In genomic region chr5:84384604-84385575, GRCh38 we compare ENCODE assay signal across 8 cellular contexts. TPM values are rescaled to one million over a fixed set of nuclear protein-coding genes. Genes with fewer than 3 reads are reported as not detected.
A peak's percentile ranks its signal among the peaks of the same experiment; 100 is the strongest.
DNase-seq lines count a peak whose midpoint lies in the region; ATAC-seq, FAIRE-seq and TF ChIP-seq lines count a peak whose summit lies in the region.

Gene EDIL3 (minus strand): TSS chr5:84384880. CDS start chr5:84384374, 506 bp downstream.

- peaks cover 68% of the 10 kb centered on the region for H3K79me2 ChIP-seq in SK-N-SH (ENCODE audit: insufficient read depth)

- no peak for FAIRE-seq in HTR-8/SVneo (lab: Jason Lieb, UNC)

- H2AFZ ChIP-seq in SK-N-SH (ENCODE audit: low read depth): peak within 1 kb of the TSS; percentile 98

- no peak for TF ChIP-seq CTCF in HL-60 (IDR thresholded peaks at IDR 0.05; ENCODE audit: insufficient read depth, low read length)
- TF ChIP-seq CTCF in SK-N-SH (IDR thresholded peaks at IDR 0.05): no peak
- no peak for TF ChIP-seq CTCF in foreskin keratinocyte (conservative IDR thresholded peaks at IDR 0.05)
- no peak for TF ChIP-seq CTCF in neural crest cell (conservative IDR thresholded peaks at IDR 0.05)

- H3K27ac Mint-ChIP-seq in neural crest cell (ENCODE audit: unreplicated experiment): peak within 1 kb of the TSS; percentile 91

- H3K9me3 Mint-ChIP-seq in neural crest cell: no peaks in the 10 kb centered on the region

- H3K27me3 Mint-ChIP-seq in neural crest cell (ENCODE audit: low read depth): peaks cover 57% of the 10 kb centered on the region

- peak within 1 kb of the TSS; percentile 96 for H3K4me3 Mint-ChIP-seq in neural crest cell

- ATAC-seq in foreskin keratinocyte (peak; percentile 54), GM21528 (IDR thresholded peaks at IDR 0.05; ENCODE audit: low FRiP score, unreplicated experiment) (no peak), HG03025 (IDR thresholded peaks at IDR 0.05; ENCODE audit: low FRiP score, unreplicated experiment) (no peak)

- 0 out of 4 replicates have a peak, but pooled peaks of 1 of the 2 experiments have one; percentile 5 for TF ChIP-seq EP300 in SK-N-SH (IDR thresholded peaks at IDR 0.05; ENCODE audit: borderline replicate concordance in 1 of 2, low read depth in 1 of 2, low read length in 1 of 2)

- peak within 1 kb of the TSS; percentile 92 for H3K9ac ChIP-seq in SK-N-SH

- TF ChIP-seq RAD21 in SK-N-SH (IDR thresholded peaks at IDR 0.05; ENCODE audit: low read length): no peak

- H3K9me2 ChIP-seq in SK-N-SH: no peaks in the 10 kb centered on the region

- CTCF ChIA-PET in SK-N-SH (lab: Yijun Ruan, JAX): interaction anchor here (0.7 kb wide), 1 partner anchor 10 kb away, joined by 3 read pairs; no protein-coding TSS in a partner anchor

- 3% methylated on average over 22 of the region's 54 CpGs for WGBS in SK-N-SH (ENCODE audit: low lambda C conversion rate)

- peak within 1 kb of the TSS; percentile 64 for H3K4me3 ChIP-seq in HL-60 (replicated peaks; ENCODE audit: insufficient read depth, low read length)
- peak within 1 kb of the TSS; percentile 71 to 99 for H3K4me3 ChIP-seq in SK-N-SH (ENCODE audit: low read depth in 2 of 2, low read length in 1 of 2)

- H3K9me3 ChIP-seq in SK-N-SH: no peaks in the 10 kb centered on the region

- POLR2A ChIA-PET in SK-N-SH (lab: Yijun Ruan, JAX): no interaction called here

- H3K36me3 Mint-ChIP-seq in neural crest cell (ENCODE audit: low read depth): no peaks in the 10 kb centered on the region

- DNase-seq in HL-60 (ENCODE audit: low read depth in 1 of 2, low spot score in 1 of 2) (peak in 1 of 2 experiments; percentile 4), SK-N-SH (peak; percentile 62), foreskin keratinocyte (peak in 1 of 2 donors; percentile 4), neural crest cell (ENCODE audit: low read depth, low spot score) (peak; percentile 53), NCI-H2196 (lab: John Stamatoyannopoulos, UW; ENCODE audit: unreplicated experiment) (no peak), HTR-8/SVneo (ENCODE audit: insufficient read length, low spot score) (no peak)

- no peaks in the 10 kb centered on the region for H4K20me1 ChIP-seq in SK-N-SH (ENCODE audit: insufficient read depth)

- peaks cover 4 to 16% of the 10 kb centered on the region in 2 experiments; a peak in 3 of 4 replicates for H3K4me1 ChIP-seq in SK-N-SH (ENCODE audit: control insufficient read depth in 1 of 2, insufficient read depth in 2 of 2, low read depth in 1 of 2, low read length in 1 of 2)
- H3K4me1 ChIP-seq in foreskin keratinocyte: peaks cover 6% of the 10 kb centered on the region

- H3K27ac ChIP-seq in HL-60 (replicated peaks): no peak within 1 kb of the TSS
- peak within 1 kb of the TSS; percentile 81 to 89 for H3K27ac ChIP-seq in SK-N-SH (ENCODE audit: low read depth in 2 of 2, low read length in 1 of 2)
- H3K27ac ChIP-seq in foreskin keratinocyte: no peak within 1 kb of the TSS

- peaks cover 17% of the 10 kb centered on the region for H3F3A ChIP-seq in SK-N-SH (replicated peaks; ENCODE audit: insufficient read depth)

- H3K27me3 ChIP-seq in HL-60 (ENCODE audit: insufficient read depth, poor library complexity, severe bottlenecking): no peaks in the 10 kb centered on the region
- no peaks in the 10 kb centered on the region for H3K27me3 ChIP-seq in SK-N-SH (ENCODE audit: insufficient read depth)
- H3K27me3 ChIP-seq in foreskin keratinocyte: peaks cover 71% of the 10 kb centered on the region

- peaks cover 31% of the 10 kb centered on the region for H3K4me1 Mint-ChIP-seq in neural crest cell

- H3K4me2 ChIP-seq in SK-N-SH: peak within 1 kb of the TSS; percentile 96

- H3K36me3 ChIP-seq in SK-N-SH (replicated peaks in 1 of 2; ENCODE audit: control insufficient read depth in 1 of 2, insufficient read depth in 2 of 2, low read length in 1 of 2): peaks cover 1 to 16% of the 10 kb centered on the region in 2 experiments

TF ChIP-seq in SK-N-SH, 30 proteins besides CTCF, POLR2A, EP300 and RAD21:
- TF ChIP-seq IRF3 (IDR thresholded peaks at IDR 0.05; ENCODE audit: low read depth, low read length) (no peak), RFX5 (IDR thresholded peaks at IDR 0.05; ENCODE audit: low read length) (no peak), TCF12 (IDR thresholded peaks at IDR 0.05) (no peak), MAX (IDR thresholded peaks at IDR 0.05; ENCODE audit: low read depth) (0 out of 2 replicates have a peak, but pooled peaks have one; percentile 32)

RNA-seq across cellular contexts. Expression of gene EDIL3, which starts in this region (rescaled TPM):
- polyA plus RNA-seq in SK-N-SH (2012; rRNA removed) (51.5 and 82.9 TPM in 2 replicates), foreskin keratinocyte (0.02 TPM in 1 of 2 replicates, not detected in the other)
- 103 and 109 TPM in 2 replicates for polyA plus RNA-seq in SK-N-SH (2012; cell fraction: cytosol; rRNA removed)
- 27.9 and 72.1 TPM in 2 replicates for polyA plus RNA-seq in SK-N-SH (2012; cell fraction: nucleus; rRNA removed)
- total RNA-seq in foreskin keratinocyte (0.04 and 0.10 TPM in 2 replicates), neural crest cell (0.84 and 1.2 TPM in 2 replicates)

Comparison
In these comparisons a context has a peak if more than half of its experiments do, and no peak if none do; other contexts are left out.
1. RNA of gene EDIL3 (polyA plus RNA-seq): 27.9 to 109 TPM in SK-N-SH; 0.02 TPM in foreskin keratinocyte; every median in the first group is over 10 times any median in the second.
2. Peak in ATAC-seq in foreskin keratinocyte; RNA of the gene not detected or under 1 TPM.
3. DNase-seq: peak in SK-N-SH (single experiment) and neural crest cell (single experiment); none in NCI-H2196 (single experiment) and HTR-8/SVneo (single experiment).
4. H3K27ac ChIP-seq: peak in SK-N-SH (2 of 2); none in HL-60 (single experiment) and foreskin keratinocyte (single experiment).